21 cellular contexts compared by ENCODE assay signal in genomic region chr5:142072488-142072887, GRCh38.
"Had no signal": no experiment of that assay in that cellular context is flagged by ENCODE, and none has a peak within 500 bp of the region (broad histone marks: within the 10 kb centered on the region; RNA-seq: fewer than 3 reads in every experiment).

No MANE protein-coding gene starts in this region.

- H3K36me3 ChIP-seq: brain microvascular endothelial cell, right lobe of liver, suprapubic skin had no signal

- H3K4me1 Mint-ChIP-seq: activated B cell treated with CpG ODN at 0.5 μM for 24 hours; central memory CD8-positive, alpha-beta T cell had no signal

- H3K27ac Mint-ChIP-seq: activated B cell treated with CpG ODN at 0.5 μM for 24 hours; activated naive CD8-positive, alpha-beta T cell treated with anti-CD3 and anti-CD28 coated beads, Interleukin-2, amount 10 ng/mL, durations not matched to agents 7 days and 5 days; type B pancreatic cell had no signal

- H3K36me3 Mint-ChIP-seq: activated naive CD8-positive, alpha-beta T cell treated with anti-CD3 and anti-CD28 coated beads, Interleukin-2, amount 10 ng/mL, durations not matched to agents 7 days and 5 days; type B pancreatic cell had no signal

- H3K27me3 Mint-ChIP-seq: activated naive CD8-positive, alpha-beta T cell treated with anti-CD3 and anti-CD28 coated beads, Interleukin-2, amount 10 ng/mL, durations not matched to agents 7 days and 5 days; central memory CD8-positive, alpha-beta T cell; type B pancreatic cell had no signal

- FAIRE-seq: keratinocyte, TTC549 had no signal

- DNase-seq: activated B cell treated with CpG ODN at 0.5 μM for 24 hours; activated naive CD8-positive, alpha-beta T cell treated with anti-CD3 and anti-CD28 coated beads, Interleukin-2, amount 10 ng/mL, durations not matched to agents 7 days and 5 days; anterior cingulate cortex; brain microvascular endothelial cell; midbrain; psoas muscle; right lobe of liver; stimulated activated CD4-positive, alpha-beta T cell treated with anti-CD3 and anti-CD28 coated beads, Interleukin-4, amount 100 ng/mL, for 4 hours; stimulated activated CD8-positive, alpha-beta memory T cell treated with anti-CD3 and anti-CD28 coated beads, Interleukin-4, amount 100 ng/mL, for 48 hours; stimulated activated naive CD4-positive, alpha-beta T cell treated with Interleukin-2 at 50 U/mL for 16 hours; T-helper 2 cell had no signal

- H3K27me3 ChIP-seq: brain microvascular endothelial cell, hepatocyte, right lobe of liver, suprapubic skin had no signal

- ATAC-seq: left lobe of liver, psoas muscle, right lobe of liver had no signal

- H2AFZ ChIP-seq: hepatocyte had no signal

- H3K79me2 ChIP-seq: hepatocyte had no signal

- H3K9me3 ChIP-seq: psoas muscle, right lobe of liver, suprapubic skin had no signal

- H3K4me3 Mint-ChIP-seq: activated B cell treated with CpG ODN at 0.5 μM for 24 hours; activated naive CD8-positive, alpha-beta T cell treated with anti-CD3 and anti-CD28 coated beads, Interleukin-2, amount 10 ng/mL, durations not matched to agents 7 days and 5 days; central memory CD8-positive, alpha-beta T cell; neural crest cell; type B pancreatic cell had no signal

- H3K4me3 ChIP-seq: coronary artery, hepatocyte, psoas muscle, right lobe of liver, smooth muscle cell, suprapubic skin had no signal

- H3K4me1 ChIP-seq: psoas muscle, right lobe of liver, suprapubic skin had no signal

- H3K4me2 ChIP-seq: hepatocyte, smooth muscle cell had no signal

- H3K27ac ChIP-seq: brain microvascular endothelial cell, coronary artery, hepatocyte, psoas muscle, right lobe of liver, suprapubic skin had no signal

- H3K9me3 Mint-ChIP-seq: activated B cell treated with CpG ODN at 0.5 μM for 24 hours; activated naive CD8-positive, alpha-beta T cell treated with anti-CD3 and anti-CD28 coated beads, Interleukin-2, amount 10 ng/mL, durations not matched to agents 7 days and 5 days; central memory CD8-positive, alpha-beta T cell; type B pancreatic cell had no signal
